ENCODE assay signal across 4 cellular contexts in the genomic region with DNA sequence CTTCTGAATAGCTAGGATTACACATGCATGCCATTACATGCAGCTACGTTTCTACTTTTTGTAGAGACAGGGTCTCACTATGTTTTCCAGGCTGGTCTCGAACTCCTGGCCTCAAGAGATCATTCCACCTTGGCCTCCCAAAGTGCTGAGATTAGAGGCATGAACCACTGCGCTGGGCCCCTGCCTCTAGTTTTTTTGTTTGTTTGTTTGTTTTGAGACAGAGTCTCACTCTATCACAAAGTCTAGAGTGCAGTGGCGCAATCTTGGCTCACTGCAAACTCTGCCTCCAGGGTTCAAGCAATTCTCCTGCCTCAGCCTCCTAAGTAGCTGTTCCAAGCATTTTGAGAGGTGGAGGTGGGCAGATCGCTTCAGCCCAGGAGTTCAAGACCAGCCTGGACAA. TPM values are rescaled to one million over a fixed set of nuclear protein-coding genes. Genes with fewer than 3 reads are reported as not detected.
"Had no signal": no experiment of that assay in that cellular context is flagged by ENCODE, and none has a peak within 500 bp of the region (broad histone marks: within the 10 kb centered on the region; RNA-seq: fewer than 3 reads in every experiment).

No MANE protein-coding gene starts in this region.

RNA-seq across cellular contexts. Expression of gene MPV17L, which starts 26.1 kb away (rescaled TPM):
- total RNA-seq: H4, HFFc6, HT1080, IMR-90 had no signal

RNA-seq across cellular contexts. Expression of gene NPIPA5, which starts 43.6 kb away (rescaled TPM):
- total RNA-seq: IMR-90 had no signal
